Comparison of ENCODE assay signal across 17 cellular contexts in the genomic region with DNA sequence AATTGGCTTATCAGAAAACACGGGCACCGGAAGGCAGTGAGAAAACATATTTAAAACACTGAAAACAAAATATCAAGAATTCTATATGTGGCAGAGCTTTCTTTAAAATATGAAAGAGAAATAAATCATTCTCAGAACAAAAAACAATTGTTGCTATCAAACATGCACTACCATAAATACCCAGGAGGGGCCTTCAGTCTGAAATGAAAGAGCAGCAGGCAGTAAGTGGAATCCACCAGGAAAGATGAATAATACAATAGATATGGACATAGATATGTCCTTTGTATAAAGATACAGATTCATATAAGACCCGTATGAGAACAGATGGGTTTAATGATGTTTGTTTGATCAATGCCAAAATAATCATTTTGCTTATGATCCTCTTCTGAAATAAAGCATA.
DNase-seq lines count a peak whose midpoint lies in the region; ATAC-seq and TF ChIP-seq lines count a peak whose summit lies in the region.
"Had no signal": no experiment of that assay in that cellular context is flagged by ENCODE, and none has a peak within 500 bp of the region (broad histone marks: within the 10 kb centered on the region; RNA-seq: fewer than 3 reads in every experiment).

No MANE protein-coding gene starts in this region.

- BruUV-seq in PC-3 (replicated peaks; lab: Mats Ljungman, UMichigan) = no TSS peak

- H4K20me1 ChIP-seq in PC-3 (ENCODE audit: low read length) = no peaks in the 10 kb centered on the region

- CTCF ChIA-PET in PC-3 (lab: Charles Lee) (no interaction called here), GM10248 (lab: Yijun Ruan, JAX) (no interaction called here)

- peak; percentile 15; the same call in 1 of the 3 replicates for TF ChIP-seq CTCF in GM12872 (IDR thresholded peaks at IDR 0.05; ENCODE audit: insufficient read depth, low read depth, low read length)
- TF ChIP-seq CTCF in PC-3 (conservative IDR thresholded peaks at IDR 0.05; ENCODE audit: low read depth, low read length) = peak; percentile 71
- peak; percentile 44 for TF ChIP-seq CTCF in epithelial cell of proximal tubule (conservative IDR thresholded peaks at IDR 0.05; ENCODE audit: low read depth, low read length)
- no peak for TF ChIP-seq CTCF in WERI-Rb-1 (IDR thresholded peaks at IDR 0.05; ENCODE audit: low read depth, low read length)
- no peak for TF ChIP-seq CTCF in GM10248 (IDR thresholded peaks at IDR 0.05; ENCODE audit: control extremely low read depth, extremely low read depth, low read depth, missing control alignments)

- H3K4me3 ChIP-seq in PC-3 (ENCODE audit: low read length) = no peak overlapping the region
- no peak overlapping the region for H3K4me3 ChIP-seq in epithelial cell of proximal tubule (ENCODE audit: low read depth, low read length)
- no peak overlapping the region for H3K4me3 ChIP-seq in WERI-Rb-1 (ENCODE audit: low read depth, low read length)
- H3K4me3 ChIP-seq: gastrocnemius medialis, vagina had no signal

- no peaks in the 10 kb centered on the region for H3F3A ChIP-seq in PC-3 (ENCODE audit: low read length, unreplicated experiment)

- H2AFZ ChIP-seq in PC-3 (ENCODE audit: low read length) = 0 out of 2 replicates have a peak overlapping the region, but pooled peaks have one; percentile 5
- H2AFZ ChIP-seq: parathyroid adenoma had no signal

- no peaks in the 10 kb centered on the region for H3K9me2 ChIP-seq in PC-3 (replicated peaks; ENCODE audit: low read length)

- no peak overlapping the region for H3K27ac ChIP-seq in PC-3 (ENCODE audit: low read length)
- no peak overlapping the region for H3K27ac ChIP-seq in WERI-Rb-1
- H3K27ac ChIP-seq: gastrocnemius medialis, parathyroid adenoma, vagina had no signal

- H3K36me3 ChIP-seq in PC-3 (ENCODE audit: low read depth, low read length) (no peaks in the 10 kb centered on the region), WERI-Rb-1 (no peaks in the 10 kb centered on the region)
- H3K36me3 ChIP-seq: gastrocnemius medialis, vagina had no signal

- TF ChIP-seq POLR2A in erythroblast (IDR thresholded peaks at IDR 0.05; ENCODE audit: low read length) = no peak

- no peak overlapping the region for H3K9ac ChIP-seq in PC-3 (ENCODE audit: low read length)
- H3K9ac ChIP-seq: parathyroid adenoma had no signal

- H3K27me3 ChIP-seq in PC-3 (ENCODE audit: low read length) (no peaks in the 10 kb centered on the region), WERI-Rb-1 (ENCODE audit: insufficient read depth, low read depth, severe bottlenecking) (no peaks in the 10 kb centered on the region)
- H3K27me3 ChIP-seq: gastrocnemius medialis, vagina had no signal

- no peaks in the 10 kb centered on the region for H3K79me2 ChIP-seq in PC-3 (ENCODE audit: low read length)
- H3K79me2 ChIP-seq: parathyroid adenoma had no signal

- ATAC-seq in PC-3 = peak; percentile 64; the same call in 1 of the 2 replicates
- ATAC-seq: activated CD4-positive, alpha-beta T cell treated with anti-CD3 and anti-CD28 coated beads for 36 hours; activated CD8-positive, alpha-beta memory T cell treated with anti-CD3 and anti-CD28 coated beads, Interleukin-2, amount 10 ng/mL, durations not matched to agents 7 days and 5 days; gastrocnemius medialis had no signal

- DNase-seq in A172 (ENCODE audit: low spot score) (peak; percentile 8), PC-3 (peak; percentile 65), epithelial cell of proximal tubule (ENCODE audit: low read depth) (no peak), WERI-Rb-1 (no peak), GM10248 (ENCODE audit: extremely low spot score) (no peak), erythroblast (lab: John Stamatoyannopoulos, UW) (no peak)
- no peak for DNase-seq in activated naive CD4-positive, alpha-beta T cell treated with Interleukin-2 at 50 U/mL for 16 hours
- DNase-seq: activated CD4-positive, alpha-beta T cell treated with anti-CD3 and anti-CD28 coated beads for 36 hours; activated CD8-positive, alpha-beta memory T cell treated with anti-CD3 and anti-CD28 coated beads, Interleukin-2, amount 10 ng/mL, durations not matched to agents 7 days and 5 days; amniotic stem cell; gastrocnemius medialis; NCI-H446 treated with DMSO at 0.1 percent for 48 hours; stimulated activated CD4-positive, alpha-beta T cell treated with anti-CD3 and anti-CD28 coated beads, Interleukin-1b, Interleukin-23, amount 100 ng/mL, for 48 hours; T1000 had no signal

- H3K9me3 ChIP-seq in PC-3 (ENCODE audit: low read length) (peaks cover 4% of the 10 kb centered on the region; the same call in 1 of the 2 replicates), WERI-Rb-1 (ENCODE audit: severe bottlenecking) (peaks cover 6% of the 10 kb centered on the region)
- H3K9me3 ChIP-seq: vagina had no signal

- POLR2A ChIA-PET in PC-3 (lab: Charles Lee; ENCODE audit: unreplicated experiment) (no interaction called here), GM10248 (lab: Yijun Ruan, JAX) (no interaction called here)

- intact Hi-C loops in PC-3 (cut with micrococcal nuclease) = loop anchor here (1.0 kb wide), 1 partner anchor 102 kb away; no protein-coding TSS in a partner anchor

- no peak overlapping the region for H3K4me2 ChIP-seq in PC-3 (ENCODE audit: low read length)

- H3K4me1 ChIP-seq in PC-3 (ENCODE audit: insufficient read depth, low read length) = no peaks in the 10 kb centered on the region
- H3K4me1 ChIP-seq: gastrocnemius medialis, parathyroid adenoma, vagina had no signal

Comparison
In these comparisons a context has a peak if more than half of its experiments do, and no peak if none do; other contexts are left out.
1. DNase-seq: peak in A172 (single experiment) and PC-3 (single experiment); none in epithelial cell of proximal tubule (single experiment), WERI-Rb-1 (single experiment), GM10248 (single experiment), activated naive CD4-positive, alpha-beta T cell treated with Interleukin-2 at 50 U/mL for 16 hours (single experiment) and erythroblast (0 of 2).
2. CTCF ChIP-seq: peak in GM12872 (single experiment), PC-3 (single experiment) and epithelial cell of proximal tubule (single experiment); none in WERI-Rb-1 (single experiment) and GM10248 (single experiment).